Comparison of ENCODE assay signal across 16 cellular contexts in genomic region chr5:28301676-28302075, GRCh38.
DNase-seq lines count a peak whose midpoint lies in the region; FAIRE-seq and TF ChIP-seq lines count a peak whose summit lies in the region.
"Had no signal": no experiment of that assay in that cellular context is flagged by ENCODE, and none has a peak within 500 bp of the region (broad histone marks: within the 10 kb centered on the region; RNA-seq: fewer than 3 reads in every experiment).

No MANE protein-coding gene starts in this region.

- no peaks in the 10 kb centered on the region for H3K27me3 ChIP-seq in hepatocyte

- peak; percentile 53 for DNase-seq in Calu3
- peak; percentile 82 for DNase-seq in M059J (ENCODE audit: low read depth)
- DNase-seq in astrocyte of the cerebellum (ENCODE audit: low read depth), result peak; percentile 70
- peak; percentile 11 for DNase-seq in hepatocyte (ENCODE audit: low spot score)
- DNase-seq in stimulated activated CD4-positive, alpha-beta T cell treated with anti-CD3 and anti-CD28 coated beads, Interleukin-4, amount 100 ng/mL, for 24 hours, result no peak
- no peak for DNase-seq in hippocampal formation (lab: John Stamatoyannopoulos, UW)
- no peak for DNase-seq in GOT3 (lab: John Stamatoyannopoulos, UW)
- no peak for DNase-seq in GM12891 (ENCODE audit: insufficient read length, low spot score)
- DNase-seq: activated CD4-positive, CD25-positive, alpha-beta regulatory T cell; activated T-cell treated with anti-CD3 and anti-CD28 coated beads for 4 hours; immature natural killer cell; NCI-H1092 treated with DMSO at 0.1 percent for 48 hours; retina; SIG-M5 had no signal

- no peaks in the 10 kb centered on the region for H4K20me1 ChIP-seq in hepatocyte (ENCODE audit: insufficient read depth, poor library complexity, severe bottlenecking)

- WGBS in hepatocyte (ENCODE audit: low lambda C conversion rate, missing lambda C conversion rate), result 79% methylated on average over 2 of the region's 2 CpGs

- no peaks in the 10 kb centered on the region for H3K4me1 ChIP-seq in hepatocyte (ENCODE audit: insufficient read depth)

- H3K4me3 Mint-ChIP-seq in Calu3 (ENCODE audit: low read depth, unreplicated experiment), result no peak overlapping the region
- H3K4me3 Mint-ChIP-seq: B cell, immature natural killer cell had no signal

- no peaks in the 10 kb centered on the region for H3K4me1 Mint-ChIP-seq in Calu3 (ENCODE audit: low read depth, unreplicated experiment)
- H3K4me1 Mint-ChIP-seq: B cell, immature natural killer cell had no signal

- in situ Hi-C loops in astrocyte of the cerebellum (cut with HindIII; ENCODE audit: low sequenced_read_pairs), result no loop called here

- H3K79me2 ChIP-seq in hepatocyte, result no peaks in the 10 kb centered on the region

- no peak overlapping the region for H3K4me2 ChIP-seq in hepatocyte

- H3K4me3 ChIP-seq in astrocyte of the cerebellum (ENCODE audit: low read depth, low read length) (no peak overlapping the region), hepatocyte (no peak overlapping the region)

- no peaks in the 10 kb centered on the region for H3K9me2 ChIP-seq in hepatocyte (replicated peaks; ENCODE audit: insufficient read depth)

- no peak for FAIRE-seq in GM12891 (lab: Jason Lieb, UNC)
- FAIRE-seq: G401.6 had no signal

- H3K9me3 Mint-ChIP-seq in Calu3 (ENCODE audit: low read depth, unreplicated experiment), result peaks cover 2% of the 10 kb centered on the region

- H3K27ac ChIP-seq in hepatocyte, result no peak overlapping the region

- no TSS peak for BruUV-seq in Calu3 (replicated peaks; lab: Mats Ljungman, UMichigan)

- H3K36me3 Mint-ChIP-seq in Calu3 (ENCODE audit: insufficient read depth, unreplicated experiment), result peaks cover 5% of the 10 kb centered on the region
- H3K36me3 Mint-ChIP-seq: immature natural killer cell had no signal

- CTCF ChIA-PET in Calu3 (lab: Charles Lee), result no interaction called here

- peak overlapping the region; percentile 74 for H3K27ac Mint-ChIP-seq in Calu3 (ENCODE audit: unreplicated experiment)
- H3K27ac Mint-ChIP-seq: B cell, immature natural killer cell had no signal

- intact Hi-C loops in Calu3 (cut with micrococcal nuclease; ENCODE audit: unreplicated experiment), result no loop called here

- no peak for TF ChIP-seq POLR2A in GM12891 (IDR thresholded peaks at IDR 0.05; ENCODE audit: low read depth, low read length)

- H3K36me3 ChIP-seq in hepatocyte (replicated peaks; ENCODE audit: insufficient read depth, low read depth), result no peaks in the 10 kb centered on the region

- H3K27me3 Mint-ChIP-seq in Calu3 (ENCODE audit: unreplicated experiment), result no peaks in the 10 kb centered on the region
- H3K27me3 Mint-ChIP-seq: B cell had no signal

- no peaks in the 10 kb centered on the region for H3K9me3 ChIP-seq in hepatocyte (ENCODE audit: low read depth)

- no peak for TF ChIP-seq CTCF in Calu3 (IDR thresholded peaks at IDR 0.05; ENCODE audit: unreplicated experiment)
- TF ChIP-seq CTCF in astrocyte of the cerebellum (IDR thresholded peaks at IDR 0.05; ENCODE audit: low read depth, low read length, missing control alignments), result no peak
- TF ChIP-seq CTCF in hepatocyte (IDR thresholded peaks at IDR 0.05; ENCODE audit: poor library complexity), result no peak

- no peak overlapping the region for H2AFZ ChIP-seq in hepatocyte

TF ChIP-seq in GM12891, 5 proteins besides CTCF, POLR2A, EP300 and RAD21:
- TF ChIP-seq TAF1 (IDR thresholded peaks at IDR 0.05; ENCODE audit: low read depth, low read length), result no peak
- TF ChIP-seq POLR2AphosphoS5 (IDR thresholded peaks at IDR 0.05; ENCODE audit: low read depth, low read length), result no peak
- TF ChIP-seq PAX5 (IDR thresholded peaks at IDR 0.05; ENCODE audit: insufficient read depth, low read length, severe bottlenecking), result no peak
- TF ChIP-seq POU2F2 (IDR thresholded peaks at IDR 0.05; ENCODE audit: low read depth, low read length), result no peak
- TF ChIP-seq SPI1 (IDR thresholded peaks at IDR 0.05; ENCODE audit: low read depth, low read length), result no peak

Comparison
In these comparisons a context has a peak if more than half of its experiments do, and no peak if none do; other contexts are left out.
1. DNase-seq: peak in Calu3 (single experiment), M059J (single experiment), astrocyte of the cerebellum (single experiment) and hepatocyte (single experiment); none in stimulated activated CD4-positive, alpha-beta T cell treated with anti-CD3 and anti-CD28 coated beads, Interleukin-4, amount 100 ng/mL, for 24 hours (single experiment), hippocampal formation (0 of 2), GOT3 (single experiment) and GM12891 (single experiment).